Comparison of ENCODE assay signal across 19 cellular contexts in genomic region chr10:127013696-127014095, GRCh38.
DNase-seq lines count a peak whose midpoint lies in the region; ATAC-seq and TF ChIP-seq lines count a peak whose summit lies in the region.
"Had no signal": no experiment of that assay in that cellular context is flagged by ENCODE, and none has a peak within 500 bp of the region (broad histone marks: within the 10 kb centered on the region; RNA-seq: fewer than 3 reads in every experiment).

No MANE protein-coding gene starts in this region.

- peak; percentile 19 for ATAC-seq in omental fat pad (ENCODE audit: low FRiP score)
- ATAC-seq in HG02571 (IDR thresholded peaks at IDR 0.05; ENCODE audit: unreplicated experiment) = no peak
- no peak for ATAC-seq in GM21786 (IDR thresholded peaks at IDR 0.05; ENCODE audit: unreplicated experiment)
- ATAC-seq: A549 had no signal

- TF ChIP-seq CTCF in Calu3 (IDR thresholded peaks at IDR 0.05; ENCODE audit: unreplicated experiment) (no peak), MCF 10A (IDR thresholded peaks at IDR 0.05; ENCODE audit: unreplicated experiment) (no peak), omental fat pad (IDR thresholded peaks at IDR 0.05) (no peak), osteocyte (IDR thresholded peaks at IDR 0.05) (no peak), CD14-positive monocyte (IDR thresholded peaks at IDR 0.05) (no peak)

- DNase-seq in Calu3 = no peak
- peak; percentile 7 for DNase-seq in MCF 10A (ENCODE audit: unreplicated experiment)
- peak; percentile 74 for DNase-seq in islet precursor cell
- DNase-seq in omental fat pad (ENCODE audit: low spot score) = no peak
- DNase-seq in osteocyte (ENCODE audit: extremely low spot score, unreplicated experiment) = no peak
- no peak for DNase-seq in CD14-positive monocyte (ENCODE audit: low spot score)
- DNase-seq: activated naive CD4-positive, alpha-beta T cell treated with anti-CD3 and anti-CD28 coated beads, Interleukin-2, amount 10 ng/mL, durations not matched to agents 7 days and 5 days; activated T-cell treated with anti-CD3 and anti-CD28 coated beads, Interleukin-2, amount 50 U/mL, for 48 hours; aorta; foreskin keratinocyte; IMR-90; NCI-H1694; NCI-H774; stimulated activated naive CD4-positive, alpha-beta T cell treated with Interleukin-2 at 50 U/mL for 16 hours; upper lobe of right lung had no signal

- H3K4me1 Mint-ChIP-seq in Calu3 (ENCODE audit: low read depth, unreplicated experiment) (peaks cover 20% of the 10 kb centered on the region), MCF 10A (ENCODE audit: insufficient read depth, unreplicated experiment) (peaks cover 18% of the 10 kb centered on the region), osteocyte (ENCODE audit: unreplicated experiment) (peaks cover 7% of the 10 kb centered on the region), CD14-positive monocyte (peaks cover 10% of the 10 kb centered on the region)
- H3K4me1 Mint-ChIP-seq: activated naive CD4-positive, alpha-beta T cell treated with anti-CD3 and anti-CD28 coated beads, Interleukin-2, amount 10 ng/mL, durations not matched to agents 7 days and 5 days had no signal

- H3K27me3 Mint-ChIP-seq in Calu3 (ENCODE audit: unreplicated experiment) (no peaks in the 10 kb centered on the region), MCF 10A (ENCODE audit: insufficient read depth, unreplicated experiment) (no peaks in the 10 kb centered on the region), osteocyte (ENCODE audit: unreplicated experiment) (no peaks in the 10 kb centered on the region), CD14-positive monocyte (ENCODE audit: low read depth in 3 of 3) (peaks cover 3 to 10% (median 7%) of the 10 kb centered on the region in 3 donors)
- H3K27me3 Mint-ChIP-seq: activated naive CD4-positive, alpha-beta T cell treated with anti-CD3 and anti-CD28 coated beads, Interleukin-2, amount 10 ng/mL, durations not matched to agents 7 days and 5 days had no signal

- H3K27ac Mint-ChIP-seq in Calu3 (ENCODE audit: unreplicated experiment) = peak overlapping the region; percentile 42
- no peak overlapping the region for H3K27ac Mint-ChIP-seq in MCF 10A (ENCODE audit: low read depth, unreplicated experiment)
- no peak overlapping the region for H3K27ac Mint-ChIP-seq in osteocyte (ENCODE audit: unreplicated experiment)
- H3K27ac Mint-ChIP-seq in CD14-positive monocyte = no peak overlapping the region
- H3K27ac Mint-ChIP-seq: activated naive CD4-positive, alpha-beta T cell treated with anti-CD3 and anti-CD28 coated beads, Interleukin-2, amount 10 ng/mL, durations not matched to agents 7 days and 5 days; T-helper 2 cell treated with Interferon-gamma antibody and Interleukin-4, amounts not matched to agents 5 μg/mL and 100 μg/mL, for 36 hours had no signal

- peak overlapping the region; percentile 30 for H3K4me3 Mint-ChIP-seq in Calu3 (ENCODE audit: low read depth, unreplicated experiment)
- H3K4me3 Mint-ChIP-seq in MCF 10A (ENCODE audit: unreplicated experiment) = no peak overlapping the region
- H3K4me3 Mint-ChIP-seq in osteocyte (ENCODE audit: unreplicated experiment) = no peak overlapping the region
- H3K4me3 Mint-ChIP-seq in CD14-positive monocyte = no peak overlapping the region
- H3K4me3 Mint-ChIP-seq: activated naive CD4-positive, alpha-beta T cell treated with anti-CD3 and anti-CD28 coated beads, Interleukin-2, amount 10 ng/mL, durations not matched to agents 7 days and 5 days; T-helper 2 cell treated with Interferon-gamma antibody and Interleukin-4, amounts not matched to agents 5 μg/mL and 100 μg/mL, for 36 hours had no signal

- intact Hi-C loops in Calu3 (cut with micrococcal nuclease; ENCODE audit: unreplicated experiment) = loop anchor here (5.0 kb wide), 1 partner anchor 41 kb away; no protein-coding TSS in a partner anchor
- intact Hi-C loops in MCF 10A (cut with micrococcal nuclease) = no loop called here
- intact Hi-C loops in CD14-positive monocyte (cut with micrococcal nuclease) = no loop called here

- no TSS peak for BruUV-seq in Calu3 (replicated peaks; lab: Mats Ljungman, UMichigan)
- no TSS peak for BruUV-seq in MCF 10A (replicated peaks; lab: Mats Ljungman, UMichigan)

- peaks cover 7% of the 10 kb centered on the region for H3K36me3 Mint-ChIP-seq in Calu3 (ENCODE audit: insufficient read depth, unreplicated experiment)
- peaks cover 36% of the 10 kb centered on the region for H3K36me3 Mint-ChIP-seq in MCF 10A (ENCODE audit: insufficient read depth, unreplicated experiment)
- H3K36me3 Mint-ChIP-seq in osteocyte (ENCODE audit: unreplicated experiment) = peaks cover 38% of the 10 kb centered on the region
- no peaks in the 10 kb centered on the region for H3K36me3 Mint-ChIP-seq in CD14-positive monocyte
- H3K36me3 Mint-ChIP-seq: activated naive CD4-positive, alpha-beta T cell treated with anti-CD3 and anti-CD28 coated beads, Interleukin-2, amount 10 ng/mL, durations not matched to agents 7 days and 5 days had no signal

- POLR2A ChIA-PET in MCF 10A (lab: Yijun Ruan, JAX) = interaction anchor here (0.7 kb wide), 1 partner anchor 18 kb away, joined by 4 read pairs; no protein-coding TSS in a partner anchor

- CTCF ChIA-PET in Calu3 (lab: Charles Lee) = no interaction called here
- CTCF ChIA-PET in MCF 10A (lab: Yijun Ruan, JAX) = interaction anchor here (0.6 kb wide), 2 partner anchors 12 to 183 kb away, joined by 3 to 4 read pairs; no protein-coding TSS in a partner anchor

- H3K9me3 Mint-ChIP-seq in Calu3 (ENCODE audit: low read depth, unreplicated experiment) = no peaks in the 10 kb centered on the region
- H3K9me3 Mint-ChIP-seq in MCF 10A (ENCODE audit: unreplicated experiment) = no peaks in the 10 kb centered on the region
- H3K9me3 Mint-ChIP-seq in osteocyte (ENCODE audit: unreplicated experiment) = no peaks in the 10 kb centered on the region
- H3K9me3 Mint-ChIP-seq in CD14-positive monocyte = peaks cover 0 to 2% (median 0%) of the 10 kb centered on the region in 7 donors
- H3K9me3 Mint-ChIP-seq: activated naive CD4-positive, alpha-beta T cell treated with anti-CD3 and anti-CD28 coated beads, Interleukin-2, amount 10 ng/mL, durations not matched to agents 7 days and 5 days; T-helper 2 cell treated with Interferon-gamma antibody and Interleukin-4, amounts not matched to agents 5 μg/mL and 100 μg/mL, for 36 hours had no signal

Comparison
In these comparisons a context has a peak if more than half of its experiments do, and no peak if none do; other contexts are left out.
1. DNase-seq: peak in MCF 10A (single experiment) and islet precursor cell (single experiment); none in Calu3 (single experiment), omental fat pad (single experiment), osteocyte (single experiment) and CD14-positive monocyte (single experiment).